Comparison of ENCODE assay signal across 8 cellular contexts in genomic region chr9:129584136-129584535, GRCh38. TPM values are rescaled to one million over a fixed set of nuclear protein-coding genes. Genes with fewer than 3 reads are reported as not detected.
DNase-seq lines count a peak whose midpoint lies in the region; ATAC-seq and TF ChIP-seq lines count a peak whose summit lies in the region.

No MANE protein-coding gene starts in this region.

- peak overlapping the region; percentile 87 for H3K27ac Mint-ChIP-seq in activated CD4-positive, alpha-beta T cell treated with anti-CD3 and anti-CD28 coated beads, Interleukin-2, amount 10 ng/mL, durations not matched to agents 7 days and 5 days
- peak overlapping the region in 1 of 2 donors; percentile 60 for H3K27ac Mint-ChIP-seq in stimulated activated naive CD8-positive, alpha-beta T cell treated with anti-CD3 and anti-CD28 coated beads, Interleukin-15, amount 100 ng/mL, for 72 hours

- H3K27me3 ChIP-seq in BLaER1 treated with 17β-estradiol and CSF1 and Interleukin-3, amounts not matched to agents 10 nM and 100 nM = no peaks in the 10 kb centered on the region
- no peaks in the 10 kb centered on the region for H3K27me3 ChIP-seq in mesenchymal stem cell (ENCODE audit: control insufficient read depth in 1 of 2, insufficient read depth in 1 of 2, low read length in 2 of 2)

- H2BK12ac ChIP-seq in mesenchymal stem cell (ENCODE audit: low read length in 2 of 2) = no peak overlapping the region

- no peaks in the 10 kb centered on the region for H3K36me3 ChIP-seq in BLaER1 treated with 17β-estradiol and CSF1 and Interleukin-3, amounts not matched to agents 10 nM and 100 nM
- no peaks in the 10 kb centered on the region for H3K36me3 ChIP-seq in mesenchymal stem cell (ENCODE audit: control insufficient read depth in 1 of 2, insufficient read depth in 2 of 2, low read depth in 1 of 2, low read length in 2 of 2)

- H2BK120ac ChIP-seq in mesenchymal stem cell (ENCODE audit: low read depth, low read length) = no peak overlapping the region

- H4K20me1 ChIP-seq in BLaER1 treated with 17β-estradiol and CSF1 and Interleukin-3, amounts not matched to agents 10 nM and 100 nM = no peaks in the 10 kb centered on the region

- DNase-seq in GM20000 (ENCODE audit: low spot score) = peak; percentile 77
- peak; percentile 74 for DNase-seq in NCI-H2171 treated with DMSO at 0.1 percent for 48 hours (lab: John Stamatoyannopoulos, UW)
- DNase-seq in activated CD4-positive, alpha-beta T cell treated with anti-CD3 and anti-CD28 coated beads, Interleukin-2, amount 10 ng/mL, durations not matched to agents 7 days and 5 days = peak; percentile 76
- peak; percentile 37 for DNase-seq in effector CD8-positive, alpha-beta T cell (lab: John Stamatoyannopoulos, UW)
- peak; percentile 88 for DNase-seq in mesenchymal stem cell
- DNase-seq in stimulated activated naive CD8-positive, alpha-beta T cell treated with anti-CD3 and anti-CD28 coated beads, Interleukin-15, amount 100 ng/mL, for 72 hours = peak; percentile 49 to 69
- no peak for DNase-seq in NCI-H2107 (lab: John Stamatoyannopoulos, UW)

- no peak overlapping the region for H2BK15ac ChIP-seq in mesenchymal stem cell (ENCODE audit: low read depth, poor library complexity, severe bottlenecking)

- H3K9ac ChIP-seq in BLaER1 treated with 17β-estradiol and CSF1 and Interleukin-3, amounts not matched to agents 10 nM and 100 nM = peak overlapping the region in 10 of 11 experiments; percentile 18 to 71 (median 42); a peak in 15 of 22 replicates
- H3K9ac ChIP-seq in mesenchymal stem cell (ENCODE audit: low read length) = no peak overlapping the region

- POLR2A ChIA-PET in activated CD4-positive, alpha-beta T cell treated with anti-CD3 and anti-CD28 coated beads, Interleukin-2, amount 10 ng/mL, durations not matched to agents 7 days and 5 days (lab: Charles Lee) = no interaction called here

- H3K4me1 Mint-ChIP-seq in activated CD4-positive, alpha-beta T cell treated with anti-CD3 and anti-CD28 coated beads, Interleukin-2, amount 10 ng/mL, durations not matched to agents 7 days and 5 days = peaks cover 78% of the 10 kb centered on the region
- peaks cover 82% of the 10 kb centered on the region for H3K4me1 Mint-ChIP-seq in stimulated activated naive CD8-positive, alpha-beta T cell treated with anti-CD3 and anti-CD28 coated beads, Interleukin-15, amount 100 ng/mL, for 72 hours

- H3K4ac ChIP-seq in mesenchymal stem cell (ENCODE audit: low read depth in 1 of 2, low read length in 2 of 2) = peak overlapping the region; percentile 3 to 92

- peak overlapping the region in 1 of 2 experiments; percentile 36 for H3K14ac ChIP-seq in mesenchymal stem cell (ENCODE audit: low read length in 2 of 2)

- H4K8ac ChIP-seq in mesenchymal stem cell (ENCODE audit: low read length) = peak overlapping the region; percentile 22

- TF ChIP-seq CTCF in GM20000 (IDR thresholded peaks at IDR 0.05; ENCODE audit: extremely low read depth, missing control alignments) = no peak

- ATAC-seq in stimulated activated naive CD8-positive, alpha-beta T cell treated with anti-CD3 and anti-CD28 coated beads, Interleukin-15, amount 100 ng/mL, for 72 hours = peak; percentile 54

- H3K4me2 ChIP-seq in BLaER1 treated with 17β-estradiol and CSF1 and Interleukin-3, amounts not matched to agents 10 nM and 100 nM = peak overlapping the region; percentile 65 to 81 (median 75)
- H3K4me2 ChIP-seq in mesenchymal stem cell (ENCODE audit: low read length, poor library complexity, severe bottlenecking) = no peak overlapping the region

- H3K23ac ChIP-seq in mesenchymal stem cell (ENCODE audit: low read length in 2 of 2) = no peak overlapping the region

- H3K79me1 ChIP-seq in mesenchymal stem cell (replicated peaks; ENCODE audit: low read length, poor library complexity, severe bottlenecking) = no peaks in the 10 kb centered on the region

- H4K91ac ChIP-seq in mesenchymal stem cell (ENCODE audit: low read length) = no peak overlapping the region

- peaks cover 61 to 97% (median 95%) of the 10 kb centered on the region in 10 experiments for H3K4me1 ChIP-seq in BLaER1 treated with 17β-estradiol and CSF1 and Interleukin-3, amounts not matched to agents 10 nM and 100 nM
- H3K4me1 ChIP-seq in mesenchymal stem cell (ENCODE audit: control insufficient read depth, insufficient read depth, low read depth, low read length) = peaks cover 4% of the 10 kb centered on the region

- peaks cover 3% of the 10 kb centered on the region for H3K9me3 Mint-ChIP-seq in activated CD4-positive, alpha-beta T cell treated with anti-CD3 and anti-CD28 coated beads, Interleukin-2, amount 10 ng/mL, durations not matched to agents 7 days and 5 days
- no peaks in the 10 kb centered on the region for H3K9me3 Mint-ChIP-seq in stimulated activated naive CD8-positive, alpha-beta T cell treated with anti-CD3 and anti-CD28 coated beads, Interleukin-15, amount 100 ng/mL, for 72 hours

- CTCF ChIA-PET in activated CD4-positive, alpha-beta T cell treated with anti-CD3 and anti-CD28 coated beads, Interleukin-2, amount 10 ng/mL, durations not matched to agents 7 days and 5 days (lab: Charles Lee) = interaction anchor here (0.6 to 2.2 kb wide), 14 partner anchors 9 to 463 kb away, joined by 3 to 25 read pairs (median 4); no protein-coding TSS in a partner anchor

- peak overlapping the region in 1 of 2 experiments; percentile 86 for H3K18ac ChIP-seq in mesenchymal stem cell (ENCODE audit: low read depth in 1 of 2, low read length in 2 of 2)

- H3K27me3 Mint-ChIP-seq in activated CD4-positive, alpha-beta T cell treated with anti-CD3 and anti-CD28 coated beads, Interleukin-2, amount 10 ng/mL, durations not matched to agents 7 days and 5 days = peaks cover 5% of the 10 kb centered on the region
- no peaks in the 10 kb centered on the region for H3K27me3 Mint-ChIP-seq in stimulated activated naive CD8-positive, alpha-beta T cell treated with anti-CD3 and anti-CD28 coated beads, Interleukin-15, amount 100 ng/mL, for 72 hours

- peak overlapping the region; percentile 65 to 89 (median 76); a peak in 21 of 22 replicates for H3K27ac ChIP-seq in BLaER1 treated with 17β-estradiol and CSF1 and Interleukin-3, amounts not matched to agents 10 nM and 100 nM
- no peak overlapping the region for H3K27ac ChIP-seq in mesenchymal stem cell (ENCODE audit: low read length, poor library complexity, severe bottlenecking)

- H3K4me3 Mint-ChIP-seq in activated CD4-positive, alpha-beta T cell treated with anti-CD3 and anti-CD28 coated beads, Interleukin-2, amount 10 ng/mL, durations not matched to agents 7 days and 5 days = no peak overlapping the region
- H3K4me3 Mint-ChIP-seq in stimulated activated naive CD8-positive, alpha-beta T cell treated with anti-CD3 and anti-CD28 coated beads, Interleukin-15, amount 100 ng/mL, for 72 hours = peak overlapping the region; percentile 27 to 28

- H2BK5ac ChIP-seq in mesenchymal stem cell (ENCODE audit: low read depth, low read length, poor library complexity, severe bottlenecking) = no peak overlapping the region

- H3K9me3 ChIP-seq in BLaER1 treated with 17β-estradiol and CSF1 and Interleukin-3, amounts not matched to agents 10 nM and 100 nM (replicated peaks in 1 of 11) = no peaks in the 10 kb centered on the region; a peak in 1 of 22 replicates
- no peaks in the 10 kb centered on the region for H3K9me3 ChIP-seq in mesenchymal stem cell (ENCODE audit: control insufficient read depth, low read length)

- H2AFZ ChIP-seq in mesenchymal stem cell (ENCODE audit: low read depth, low read length) = peak overlapping the region; percentile 36

- 81% methylated on average over 1 of the region's 1 CpG for WGBS in mesenchymal stem cell

- H3K4me3 ChIP-seq in BLaER1 treated with 17β-estradiol and CSF1 and Interleukin-3, amounts not matched to agents 10 nM and 100 nM = no peak overlapping the region
- H3K4me3 ChIP-seq in mesenchymal stem cell (ENCODE audit: insufficient read depth in 1 of 2, low read depth in 1 of 2, low read length in 2 of 2) = no peak overlapping the region

- H3K36me3 Mint-ChIP-seq in activated CD4-positive, alpha-beta T cell treated with anti-CD3 and anti-CD28 coated beads, Interleukin-2, amount 10 ng/mL, durations not matched to agents 7 days and 5 days (ENCODE audit: low read depth) = peaks cover 2% of the 10 kb centered on the region

- no peak overlapping the region for H2AK5ac ChIP-seq in mesenchymal stem cell (ENCODE audit: low read length, severe bottlenecking)

RNA-seq across cellular contexts. Expression of gene C9orf50, which starts 36.8 kb away (rescaled TPM):
- not detected for total RNA-seq in activated CD4-positive, alpha-beta T cell treated with anti-CD3 and anti-CD28 coated beads, Interleukin-2, amount 10 ng/mL, durations not matched to agents 7 days and 5 days
- 0.03 TPM for polyA plus RNA-seq in mesenchymal stem cell (2013, experiment 1 of 2)
- polyA plus RNA-seq in mesenchymal stem cell (2013, experiment 2 of 2) = 0.04 TPM

RNA-seq across cellular contexts. Expression of gene NTMT1, which starts 41.8 kb away (rescaled TPM):
- 10 to 100 TPM; 28.5 to 33.9 TPM for total RNA-seq in activated CD4-positive, alpha-beta T cell treated with anti-CD3 and anti-CD28 coated beads, Interleukin-2, amount 10 ng/mL, durations not matched to agents 7 days and 5 days
- polyA plus RNA-seq in mesenchymal stem cell (2013, experiment 1 of 2) = 38.5 TPM
- polyA plus RNA-seq in mesenchymal stem cell (2013, experiment 2 of 2) = 39.6 TPM

RNA-seq across cellular contexts. Expression of gene ASB6, which starts 57.8 kb away (rescaled TPM):
- total RNA-seq in activated CD4-positive, alpha-beta T cell treated with anti-CD3 and anti-CD28 coated beads, Interleukin-2, amount 10 ng/mL, durations not matched to agents 7 days and 5 days = 10 to 100 TPM; 24.1 to 26.6 TPM
- 11.6 TPM for polyA plus RNA-seq in mesenchymal stem cell (2013, experiment 1 of 2)
- polyA plus RNA-seq in mesenchymal stem cell (2013, experiment 2 of 2) = 11.6 TPM
